Comparison of ENCODE assay signal across 1 cellular context in genomic region chr2:233358335-233358734, GRCh38.
TF ChIP-seq lines count a peak whose summit lies in the region.

No MANE protein-coding gene starts in this region.

TF ChIP-seq in SK-N-SH, 30 proteins besides CTCF, POLR2A, EP300 and RAD21 (continued from another document):
- no peak for TF ChIP-seq USF2 (IDR thresholded peaks at IDR 0.05; ENCODE audit: borderline replicate concordance, low read depth, low read length)
- no peak for TF ChIP-seq ZBTB33 (IDR thresholded peaks at IDR 0.05; ENCODE audit: borderline replicate concordance, low read depth)
- TF ChIP-seq MXI1 (IDR thresholded peaks at IDR 0.05; ENCODE audit: low read depth, low read length), result no peak
- TF ChIP-seq FOSL2 (IDR thresholded peaks at IDR 0.05; ENCODE audit: borderline replicate concordance, low read depth), result no peak
- no peak for TF ChIP-seq ELF1 (IDR thresholded peaks at IDR 0.05)
- TF ChIP-seq PBX3 (IDR thresholded peaks at IDR 0.05), result no peak
- no peak for TF ChIP-seq YY1 (IDR thresholded peaks at IDR 0.05; ENCODE audit: low read depth)
- TF ChIP-seq NFIC (IDR thresholded peaks at IDR 0.05; ENCODE audit: borderline replicate concordance), result no peak
- TF ChIP-seq MEF2A (IDR thresholded peaks at IDR 0.05; ENCODE audit: borderline replicate concordance, low read depth), result no peak
- TF ChIP-seq IRF3 (IDR thresholded peaks at IDR 0.05; ENCODE audit: low read depth, low read length), result no peak
- TF ChIP-seq TAF1 (IDR thresholded peaks at IDR 0.05; ENCODE audit: borderline replicate concordance, low read depth, low read length), result no peak
- no peak for TF ChIP-seq MAX (IDR thresholded peaks at IDR 0.05; ENCODE audit: low read depth)
- no peak for TF ChIP-seq FOXJ3 (CRISPR knock-in tag; IDR thresholded peaks at IDR 0.05)
- no peak for TF ChIP-seq GATA2 (CRISPR knock-in tag; IDR thresholded peaks at IDR 0.05)
- TF ChIP-seq EZH2phosphoT487 (IDR thresholded peaks at IDR 0.05; ENCODE audit: borderline replicate concordance, low read depth), result no peak
- no peak for TF ChIP-seq POLR2AphosphoS5 (IDR thresholded peaks at IDR 0.05; ENCODE audit: low read depth, low read length)
